Comparison of ENCODE assay signal across 8 cellular contexts in the genomic region with DNA sequence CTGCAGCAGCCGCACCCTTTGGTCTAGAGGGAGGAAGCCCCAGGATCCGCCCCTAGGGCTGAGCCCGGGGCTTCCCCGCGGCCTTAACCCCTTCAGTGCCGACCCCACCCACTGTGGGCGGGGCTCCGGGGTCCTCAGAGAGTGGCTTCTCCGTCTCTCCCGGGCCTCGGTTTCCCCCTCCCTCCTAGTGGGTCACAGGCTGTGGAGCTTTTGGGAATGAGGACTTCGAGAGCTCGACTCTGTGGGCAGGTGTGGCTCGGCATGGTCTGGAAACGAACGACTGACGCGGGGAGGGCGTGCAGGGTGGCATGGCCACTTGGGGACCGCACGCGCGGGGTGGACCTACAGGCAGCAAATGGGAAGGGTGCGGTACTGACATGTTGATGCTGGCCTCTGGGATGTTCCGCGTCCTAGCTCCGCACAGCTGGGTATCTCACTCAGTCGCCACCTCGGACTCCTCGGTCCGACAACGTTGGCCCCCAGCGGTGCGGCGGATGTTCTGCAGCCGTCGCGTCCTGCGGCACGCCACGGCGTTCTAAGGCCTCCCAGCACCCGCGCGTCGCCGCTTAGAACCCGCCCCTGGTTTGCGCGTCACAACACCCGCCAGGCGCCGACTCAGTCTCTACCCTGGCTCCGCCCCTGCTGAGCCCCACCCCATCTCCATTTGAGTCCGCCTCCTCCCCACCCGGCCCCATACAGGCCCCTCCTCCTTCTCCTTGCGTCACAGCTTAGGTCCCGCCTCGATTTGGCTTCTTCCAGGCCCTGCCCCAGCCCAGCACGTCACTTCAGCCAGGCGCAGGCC. TPM values are rescaled to one million over a fixed set of nuclear protein-coding genes. Genes with fewer than 3 reads are reported as not detected.
DNase-seq lines count a peak whose midpoint lies in the region; ATAC-seq and TF ChIP-seq lines count a peak whose summit lies in the region.

A gene with protein sequence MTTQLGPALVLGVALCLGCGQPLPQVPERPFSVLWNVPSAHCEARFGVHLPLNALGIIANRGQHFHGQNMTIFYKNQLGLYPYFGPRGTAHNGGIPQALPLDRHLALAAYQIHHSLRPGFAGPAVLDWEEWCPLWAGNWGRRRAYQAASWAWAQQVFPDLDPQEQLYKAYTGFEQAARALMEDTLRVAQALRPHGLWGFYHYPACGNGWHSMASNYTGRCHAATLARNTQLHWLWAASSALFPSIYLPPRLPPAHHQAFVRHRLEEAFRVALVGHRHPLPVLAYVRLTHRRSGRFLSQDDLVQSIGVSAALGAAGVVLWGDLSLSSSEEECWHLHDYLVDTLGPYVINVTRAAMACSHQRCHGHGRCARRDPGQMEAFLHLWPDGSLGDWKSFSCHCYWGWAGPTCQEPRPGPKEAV (minus strand): TSS at position 570 of the 802 bp plus-strand sequence. CDS start 3,803 bp downstream, outside the sequence.
A gene with protein sequence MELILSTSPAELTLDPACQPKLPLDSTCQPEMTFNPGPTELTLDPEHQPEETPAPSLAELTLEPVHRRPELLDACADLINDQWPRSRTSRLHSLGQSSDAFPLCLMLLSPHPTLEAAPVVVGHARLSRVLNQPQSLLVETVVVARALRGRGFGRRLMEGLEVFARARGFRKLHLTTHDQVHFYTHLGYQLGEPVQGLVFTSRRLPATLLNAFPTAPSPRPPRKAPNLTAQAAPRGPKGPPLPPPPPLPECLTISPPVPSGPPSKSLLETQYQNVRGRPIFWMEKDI (minus strand): TSS at position 570 of the 802 bp plus-strand sequence. CDS start 1,942 bp downstream, outside the sequence.

- peak within 1 kb of the TSS; percentile 98 for H3K4me3 Mint-ChIP-seq in activated B cell treated with CpG ODN at 0.5 μM for 24 hours

- intact Hi-C loops in activated B cell treated with CpG ODN at 0.5 μM for 24 hours (cut with micrococcal nuclease), result loop anchor here (1.0 to 10.0 kb wide), 10 partner anchors 22 to 1274 kb away; a partner anchor contains a TSS

- H3K9me3 Mint-ChIP-seq in activated B cell treated with CpG ODN at 0.5 μM for 24 hours, result no peaks in the 10 kb centered on the region

- H3K4me1 Mint-ChIP-seq in activated B cell treated with CpG ODN at 0.5 μM for 24 hours, result peaks cover 30% of the 10 kb centered on the region

- DNase-seq in AG09309 (ENCODE audit: low read depth), result peak; percentile 98
- peak; percentile 95 for DNase-seq in NCI-H2227 treated with DMSO at 0.1 percent for 48 hours (lab: John Stamatoyannopoulos, UW)
- DNase-seq in activated B cell treated with CpG ODN at 0.5 μM for 24 hours, result peak; percentile 98
- DNase-seq in central memory CD4-positive, alpha-beta T cell, result peak; percentile 100
- peak; percentile 100 for DNase-seq in islet precursor cell
- DNase-seq in stimulated activated CD4-positive, alpha-beta T cell treated with anti-CD3 and anti-CD28 coated beads, Interleukin-12 subunit alpha, Interleukin-12 subunit beta, amount 100 ng/mL, for 48 hours (ENCODE audit: low read depth in 2 of 3, low spot score in 1 of 3), result peak; percentile 99 to 100 (median 99)

- H3K27ac Mint-ChIP-seq in activated B cell treated with CpG ODN at 0.5 μM for 24 hours, result peak within 1 kb of the TSS; percentile 98

- ATAC-seq in GM18909 (IDR thresholded peaks at IDR 0.05; ENCODE audit: poor library complexity, unreplicated experiment) (peak; percentile 86), HG03175 (IDR thresholded peaks at IDR 0.05; ENCODE audit: unreplicated experiment) (peak; percentile 88), activated B cell treated with CpG ODN at 0.5 μM for 24 hours (ENCODE audit: low read depth) (peak; percentile 89)

- TF ChIP-seq CTCF in AG09309 (IDR thresholded peaks at IDR 0.05; ENCODE audit: control insufficient read depth, insufficient read depth, low read depth, low read length, missing control alignments) (peak; percentile 8), activated B cell treated with CpG ODN at 0.5 μM for 24 hours (IDR thresholded peaks at IDR 0.05) (no peak)

- peaks cover 6% of the 10 kb centered on the region for H3K36me3 Mint-ChIP-seq in activated B cell treated with CpG ODN at 0.5 μM for 24 hours (ENCODE audit: low read depth)

- POLR2A ChIA-PET in activated B cell treated with CpG ODN at 0.5 μM for 24 hours (lab: Charles Lee), result interaction anchor here (0.6 to 3.4 kb wide), 20 partner anchors 14 to 1206 kb away, joined by 3 to 62 read pairs (median 4); a partner anchor contains a TSS

- CTCF ChIA-PET in activated B cell treated with CpG ODN at 0.5 μM for 24 hours (lab: Charles Lee), result interaction anchor here (0.6 to 1.8 kb wide), 8 partner anchors 16 to 105 kb away, joined by 3 to 9 read pairs (median 4); a partner anchor contains a TSS

- H3K27me3 Mint-ChIP-seq in activated B cell treated with CpG ODN at 0.5 μM for 24 hours, result no peaks in the 10 kb centered on the region

- peak within 1 kb of the TSS; percentile 68 for H3K4me3 ChIP-seq in AG09309 (ENCODE audit: control insufficient read depth, low read depth, low read length)

RNA-seq across cellular contexts. Expression of the first gene that starts in this region (rescaled TPM):
- total RNA-seq in activated B cell treated with CpG ODN at 0.5 μM for 24 hours, result 2.0 and 2.5 TPM in 2 replicates

RNA-seq across cellular contexts. Expression of the second gene that starts in this region (rescaled TPM):
- 23.9 and 24.8 TPM in 2 replicates for total RNA-seq in activated B cell treated with CpG ODN at 0.5 μM for 24 hours

Comparison
In these comparisons a context has a peak if more than half of its experiments do, and no peak if none do; other contexts are left out.
1. Peak in every context shown above with its lines: DNase-seq, ATAC-seq and H3K4me3 ChIP-seq.